32 cellular contexts compared by ENCODE assay signal in the genomic region with DNA sequence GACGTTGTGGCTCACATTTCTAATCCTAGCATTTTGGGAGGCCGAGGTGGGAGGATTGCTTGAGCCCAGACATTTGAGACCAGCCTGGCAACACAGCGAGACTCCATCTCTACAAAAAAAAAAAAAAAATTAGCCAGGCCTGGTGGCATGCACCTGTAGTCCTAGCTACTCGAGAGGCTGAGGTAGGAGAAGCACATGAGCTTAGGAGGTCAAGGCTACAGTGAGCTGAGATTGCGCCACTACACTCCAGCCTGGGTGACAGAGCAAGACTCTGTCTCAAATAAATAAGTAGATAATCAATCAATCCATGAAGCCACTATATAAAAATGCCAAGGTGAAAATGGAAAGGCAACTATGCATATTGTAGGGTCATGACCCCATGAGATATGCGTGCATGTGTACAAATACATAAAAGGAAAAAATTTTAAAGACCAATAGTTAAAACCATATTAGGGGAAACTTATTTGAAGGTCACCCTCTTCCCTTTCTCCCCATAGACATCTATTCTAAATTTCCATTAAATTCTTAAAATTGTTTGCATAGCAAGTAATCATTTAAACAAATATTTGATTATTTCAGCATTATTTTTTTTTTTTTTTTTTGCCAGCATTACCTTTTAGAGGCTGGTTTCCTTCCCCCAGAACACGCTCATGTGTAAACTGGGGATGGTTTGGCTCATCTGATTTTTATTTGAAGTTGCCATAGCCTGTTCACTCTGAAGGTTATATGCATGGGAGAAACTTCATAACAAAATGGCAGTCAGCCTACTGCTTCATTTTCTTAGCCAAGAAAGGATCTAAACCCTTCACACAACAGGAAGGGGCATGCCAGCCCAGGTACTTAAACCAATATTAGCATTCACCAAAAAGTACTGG. TPM values are rescaled to one million over a fixed set of nuclear protein-coding genes. Genes with fewer than 3 reads are reported as not detected.
DNase-seq lines count a peak whose midpoint lies in the region; ATAC-seq, FAIRE-seq and TF ChIP-seq lines count a peak whose summit lies in the region.
"Had no signal": no experiment of that assay in that cellular context is flagged by ENCODE, and none has a peak within 500 bp of the region (broad histone marks: within the 10 kb centered on the region; RNA-seq: fewer than 3 reads in every experiment).

No MANE protein-coding gene starts in this region.

- no peak for DNase-seq in A549 (ENCODE audit: low read depth in 1 of 2, low spot score in 1 of 2)
- peak; percentile 4 for DNase-seq in prostate gland (ENCODE audit: low spot score)
- DNase-seq in NCI-H2227 treated with DMSO at 0.1 percent for 48 hours (lab: John Stamatoyannopoulos, UW), result no peak
- DNase-seq in NCI-H524 (lab: John Stamatoyannopoulos, UW), result no peak
- no peak for DNase-seq in immature natural killer cell
- DNase-seq: ACHN; BE2C; C1 segment of cervical spinal cord; CD4-positive, alpha-beta memory T cell; CD4-positive, CD25-positive, alpha-beta regulatory T cell; CD8-positive, alpha-beta memory T cell; COR-L47; DMS 273 treated with DMSO at 0.1 percent for 48 hours; DMS153; DMS53; DMS79; DND-41; EL; GDM1 had no signal

- peaks cover 4 to 8% (median 4%) of the 10 kb centered on the region in 3 donors for H3K36me3 Mint-ChIP-seq in immature natural killer cell
- H3K36me3 Mint-ChIP-seq: CD14-positive monocyte; CD4-positive, CD25-positive, alpha-beta regulatory T cell had no signal

- TF ChIP-seq EP300 in A549 (IDR thresholded peaks at IDR 0.05), result no peak

- POLR2A ChIA-PET in A549 (lab: Yijun Ruan, JAX), result no interaction called here

- ATAC-seq in A549, result no peak
- ATAC-seq: GM12878 had no signal

- peak overlapping the region in 2 of 6 donors; percentile 13 to 96 for H3K27ac Mint-ChIP-seq in immature natural killer cell
- H3K27ac Mint-ChIP-seq: CD14-positive monocyte; CD4-positive, alpha-beta memory T cell; CD4-positive, CD25-positive, alpha-beta regulatory T cell; CD8-positive, alpha-beta memory T cell had no signal

- no peaks in the 10 kb centered on the region for H3K27me3 ChIP-seq in prostate gland (replicated peaks; ENCODE audit: insufficient read depth)
- H3K27me3 ChIP-seq: BE2C, BLaER1 had no signal

- CTCF ChIA-PET in A549 (lab: Yijun Ruan, JAX), result interaction anchor here (0.9 to 1.7 kb wide), 3 partner anchors 11 to 431 kb away, joined by 3 to 4 read pairs (median 4); no protein-coding TSS in a partner anchor

- H3K4me1 Mint-ChIP-seq in immature natural killer cell, result peaks cover 44 to 48% of the 10 kb centered on the region in 2 donors

- H3K36me3 ChIP-seq in KOPT-K1 (ENCODE audit: insufficient read depth, low read length) (no peaks in the 10 kb centered on the region), prostate gland (no peaks in the 10 kb centered on the region)
- H3K36me3 ChIP-seq: BE2C, BLaER1 had no signal

- intact Hi-C loops in prostate gland (cut with DNase I), result no loop called here

- H3K4me3 ChIP-seq in A549 (no peak overlapping the region), prostate gland (no peak overlapping the region)
- H3K4me3 ChIP-seq: BLaER1, GM12878 had no signal

- H3K27ac ChIP-seq in A549, result no peak overlapping the region
- H3K27ac ChIP-seq in KOPT-K1 (ENCODE audit: low read depth, low read length, poor library complexity, severe bottlenecking), result peak overlapping the region; percentile 10
- no peak overlapping the region for H3K27ac ChIP-seq in prostate gland
- H3K27ac ChIP-seq: 22Rv1, BLaER1 had no signal

- WGBS in A549 (ENCODE audit: missing lambda C conversion rate), result 75% methylated on average over 7 of the region's 7 CpGs
- 84% methylated on average over 7 of the region's 7 CpGs for WGBS in prostate gland

- H3K4me2 ChIP-seq in A549, result no peak overlapping the region
- H3K4me2 ChIP-seq: BLaER1 had no signal

- H3K27me3 Mint-ChIP-seq in immature natural killer cell (ENCODE audit: low read depth in 3 of 3), result peaks cover 3 to 10% (median 6%) of the 10 kb centered on the region in 3 donors

- 0 out of 3 replicates have a peak, but pooled peaks cover 4% of the 10 kb centered on the region for H3K4me1 ChIP-seq in A549
- H3K4me1 ChIP-seq in prostate gland (replicated peaks), result no peaks in the 10 kb centered on the region
- H3K4me1 ChIP-seq: BE2C had no signal

- TF ChIP-seq RAD21 in A549 (conservative IDR thresholded peaks at IDR 0.05 in 1 of 2, IDR thresholded peaks at IDR 0.05 in 1 of 2), result no peak

- H3K4me3 Mint-ChIP-seq in immature natural killer cell, result no peak overlapping the region
- H3K4me3 Mint-ChIP-seq: CD14-positive monocyte; CD4-positive, CD25-positive, alpha-beta regulatory T cell; CD8-positive, alpha-beta memory T cell had no signal

- TF ChIP-seq CTCF in A549 (IDR thresholded peaks at IDR 0.05), result no peak
- TF ChIP-seq CTCF in prostate gland (IDR thresholded peaks at IDR 0.05), result no peak

- peaks cover 7 to 13% (median 9%) of the 10 kb centered on the region in 6 donors for H3K9me3 Mint-ChIP-seq in immature natural killer cell

- TF ChIP-seq POLR2A in A549 (IDR thresholded peaks at IDR 0.05; ENCODE audit: low read length), result no peak
- TF ChIP-seq POLR2A in prostate gland (IDR thresholded peaks at IDR 0.05), result no peak

- no peak for FAIRE-seq in A549 (lab: Jason Lieb, UNC)
- peak; percentile 12 for FAIRE-seq in endometrium (lab: Jason Lieb, UNC)
- FAIRE-seq: GM12878, GM12892, GM18507 had no signal

- H3K9me3 ChIP-seq in A549 (peaks cover 10% of the 10 kb centered on the region; the same call in 1 of the 3 replicates), KOPT-K1 (ENCODE audit: insufficient read depth, low read length, poor library complexity, severe bottlenecking) (peaks cover 10% of the 10 kb centered on the region), prostate gland (no peaks in the 10 kb centered on the region)
- H3K9me3 ChIP-seq: BE2C had no signal

TF ChIP-seq in A549, 52 proteins besides CTCF, POLR2A, EP300 and RAD21:
- TF ChIP-seq TP53 (CRISPR knock-in tag; IDR thresholded peaks at IDR 0.05) (no peak), MAFK (IDR thresholded peaks at IDR 0.05; ENCODE audit: partially characterized antibody) (peak; percentile 10)

RNA-seq across cellular contexts. Expression of a gene that starts 37.3 kb away (rescaled TPM):
- polyA plus RNA-seq in A549 (2011; rRNA removed), result not detected in 2 replicates
- polyA plus RNA-seq in A549 (2012; cell fraction: cytosol; rRNA removed), result not detected in 2 replicates
- polyA plus RNA-seq in A549 (2012; cell fraction: nucleus; rRNA removed), result not detected in 2 replicates
- polyA plus RNA-seq in A549 (2017; fragmentation: RNase III; extraction: RNeasy Plus Mini Kit Qiagen cat#74134 plus additional on column Dnase treatment), result not detected in 3 replicates
- not detected in 2 replicates for polyA minus RNA-seq in A549 (2011; rRNA and poly(A)+ RNA removed)
- 1 to 10 TPM in 1 of 2 donors, not detected in 1; 2.6 TPM for total RNA-seq in prostate gland
- not detected for polyA plus RNA-seq in immature natural killer cell
- total RNA-seq: A172; A673; CD4-positive, alpha-beta memory T cell; CD4-positive, CD25-positive, alpha-beta regulatory T cell; CD8-positive, alpha-beta memory T cell; Daoy; G401; GM12878 had no signal
- polyA plus RNA-seq: AG04450; CD14-positive monocyte; CD4-positive, alpha-beta memory T cell; CD4-positive, CD25-positive, alpha-beta regulatory T cell; CD8-positive, alpha-beta memory T cell; GM12878 had no signal
